In genomic region chr20:32109392-32110172, GRCh38 we compare ENCODE assay signal across 8 cellular contexts. TPM values are rescaled to one million over a fixed set of nuclear protein-coding genes. Genes with fewer than 3 reads are reported as not detected.
DNase-seq lines count a peak whose midpoint lies in the region; ATAC-seq, FAIRE-seq and TF ChIP-seq lines count a peak whose summit lies in the region.

A gene with protein sequence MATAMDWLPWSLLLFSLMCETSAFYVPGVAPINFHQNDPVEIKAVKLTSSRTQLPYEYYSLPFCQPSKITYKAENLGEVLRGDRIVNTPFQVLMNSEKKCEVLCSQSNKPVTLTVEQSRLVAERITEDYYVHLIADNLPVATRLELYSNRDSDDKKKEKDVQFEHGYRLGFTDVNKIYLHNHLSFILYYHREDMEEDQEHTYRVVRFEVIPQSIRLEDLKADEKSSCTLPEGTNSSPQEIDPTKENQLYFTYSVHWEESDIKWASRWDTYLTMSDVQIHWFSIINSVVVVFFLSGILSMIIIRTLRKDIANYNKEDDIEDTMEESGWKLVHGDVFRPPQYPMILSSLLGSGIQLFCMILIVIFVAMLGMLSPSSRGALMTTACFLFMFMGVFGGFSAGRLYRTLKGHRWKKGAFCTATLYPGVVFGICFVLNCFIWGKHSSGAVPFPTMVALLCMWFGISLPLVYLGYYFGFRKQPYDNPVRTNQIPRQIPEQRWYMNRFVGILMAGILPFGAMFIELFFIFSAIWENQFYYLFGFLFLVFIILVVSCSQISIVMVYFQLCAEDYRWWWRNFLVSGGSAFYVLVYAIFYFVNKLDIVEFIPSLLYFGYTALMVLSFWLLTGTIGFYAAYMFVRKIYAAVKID (plus strand): TSS chr20:32109714. CDS start chr20:32109741, 27 bp downstream.

- peaks cover 6% of the 10 kb centered on the region; the same call in 1 of the 2 replicates for H4K20me1 ChIP-seq in OCI-LY7 (ENCODE audit: insufficient read depth, low read length)

- peak within 1 kb of the TSS; percentile 93 for H3K4me2 ChIP-seq in OCI-LY7 (ENCODE audit: low read length)

- TF ChIP-seq CTCF in D721Med (IDR thresholded peaks at IDR 0.05; ENCODE audit: insufficient read depth, missing control alignments) (no peak), OCI-LY7 (conservative IDR thresholded peaks at IDR 0.05; ENCODE audit: low read length) (no peak)

- H3K9me3 ChIP-seq in OCI-LY7 (ENCODE audit: low read length) = no peaks in the 10 kb centered on the region

- peaks cover 47% of the 10 kb centered on the region for H3K79me2 ChIP-seq in OCI-LY7 (ENCODE audit: insufficient read depth, low read depth, low read length)

- intact Hi-C loops in OCI-LY7 (cut with micrococcal nuclease; ENCODE audit: unreplicated experiment) = loop anchor here (5.0 kb wide), 1 partner anchor 157 kb away; the partner anchor contains the start of gene PDRG1

- H3K9me2 ChIP-seq in OCI-LY7 (ENCODE audit: insufficient read depth, low read length) = no peaks in the 10 kb centered on the region; the same call in 1 of the 2 replicates

- H3K36me3 ChIP-seq in OCI-LY7 (ENCODE audit: insufficient read depth, low read length) = peaks cover 17% of the 10 kb centered on the region

- peak within 1 kb of the TSS; percentile 71 for H3K27ac ChIP-seq in OCI-LY7 (ENCODE audit: low read depth, low read length, poor library complexity, severe bottlenecking)

- peak within 1 kb of the TSS; percentile 82 for H3K4me3 ChIP-seq in OCI-LY7 (ENCODE audit: low read depth, low read length, poor library complexity, severe bottlenecking)

- DNase-seq in D721Med (ENCODE audit: insufficient read length, low spot score) = peak; percentile 47
- peak; percentile 92 for DNase-seq in HuH-7.5 (ENCODE audit: low spot score)
- peak; percentile 98 for DNase-seq in OCI-LY7 (ENCODE audit: low spot score)
- DNase-seq in activated T-cell treated with anti-CD3 and anti-CD28 coated beads for 24 hours (ENCODE audit: low read depth) = peak; percentile 88
- peak; percentile 94 for DNase-seq in epidermal melanocyte (ENCODE audit: insufficient read length, low spot score)
- DNase-seq in middle frontal gyrus (ENCODE audit: extremely low spot score, low spot score) = peak; percentile 91
- DNase-seq in stimulated activated CD8-positive, alpha-beta memory T cell treated with anti-CD3 and anti-CD28 coated beads, Interleukin-2, amount 100 ng/mL, for 48 hours (ENCODE audit: low read depth in 2 of 2) = peak; percentile 79 to 82

- peak within 1 kb of the TSS; percentile 77 for H2AFZ ChIP-seq in OCI-LY7 (ENCODE audit: low read length)

- H3K4me1 ChIP-seq in OCI-LY7 (ENCODE audit: insufficient read depth, low read length, poor library complexity, severe bottlenecking) = peaks cover 13% of the 10 kb centered on the region

- CTCF ChIA-PET in OCI-LY7 (lab: Charles Lee; ENCODE audit: unreplicated experiment) = interaction anchor here (0.6 to 1.0 kb wide), 3 partner anchors 18 to 92 kb away, joined by 3 to 4 read pairs (median 3); no protein-coding TSS in a partner anchor

- POLR2A ChIA-PET in OCI-LY7 (lab: Charles Lee) = interaction anchor here (0.6 to 1.3 kb wide), 4 partner anchors 19 to 479 kb away, joined by 3 to 4 read pairs (median 4); no protein-coding TSS in a partner anchor

- BruUV-seq in OCI-LY7 (replicated peaks; lab: Mats Ljungman, UMichigan) = no TSS peak

- ATAC-seq in GM21526 (IDR thresholded peaks at IDR 0.05; ENCODE audit: low FRiP score, unreplicated experiment) = peak; percentile 63

- no peak for FAIRE-seq in D721Med (lab: Jason Lieb, UNC)

RNA-seq across cellular contexts. Expression of the gene that starts here (rescaled TPM):
- total RNA-seq in OCI-LY7 (2014; rRNA removed; shearing (Covaris generic)) = 16.6 and 20.8 TPM in 2 replicates
- total RNA-seq in OCI-LY7 (2022) = 38.9 and 40.7 TPM in 2 replicates

Comparison
In these comparisons a context has a peak if more than half of its experiments do, and no peak if none do; other contexts are left out.
1. Peak in every context shown above with its lines: DNase-seq, ATAC-seq, H3K4me3 ChIP-seq and H3K27ac ChIP-seq.
2. DNase-seq: peak in every context shown above with its lines; median percentile 98 in OCI-LY7; 94 in epidermal melanocyte; 92 in HuH-7.5; 91 in middle frontal gyrus; 88 in activated T-cell treated with anti-CD3 and anti-CD28 coated beads for 24 hours; 80 in stimulated activated CD8-positive, alpha-beta memory T cell treated with anti-CD3 and anti-CD28 coated beads, Interleukin-2, amount 100 ng/mL, for 48 hours; 47 in D721Med.